ENCODE assay signal across 9 cellular contexts in genomic region chr9:86407022-86407421, GRCh38. TPM values are rescaled to one million over a fixed set of nuclear protein-coding genes. Genes with fewer than 3 reads are reported as not detected.
A peak's percentile ranks its signal among the peaks of the same experiment; 100 is the strongest.
DNase-seq lines count a peak whose midpoint lies in the region; ATAC-seq, FAIRE-seq and TF ChIP-seq lines count a peak whose summit lies in the region.
"Had no signal": no experiment of that assay in that cellular context is flagged by ENCODE, and none has a peak within 500 bp of the region (broad histone marks: within the 10 kb centered on the region; RNA-seq: fewer than 3 reads in every experiment).

No MANE protein-coding gene starts in this region.

- H3K27ac ChIP-seq in pancreas = peak overlapping the region; percentile 9 to 82 (median 42)

- no peaks in the 10 kb centered on the region for H3K27me3 ChIP-seq in pancreas

- no peaks in the 10 kb centered on the region for H3K9me3 ChIP-seq in pancreas

- intact Hi-C loops in pancreas (cut with DNase I) = no loop called here

- WGBS in pancreas, 2 donors = 12 to 15% methylated on average over 3 of the region's 3 CpGs

- peaks cover 0 to 5% of the 10 kb centered on the region in 2 donors for H3K4me1 Mint-ChIP-seq in stimulated activated naive B cell treated with anti-CD40 and anti-IgM and Interleukin-4, amounts not matched to agents 10 μg/mL and 1 μg/mL and 100 μg/mL, for 72 hours

- peaks cover 19 to 27% of the 10 kb centered on the region in 2 donors for H3K27me3 Mint-ChIP-seq in stimulated activated naive B cell treated with anti-CD40 and anti-IgM and Interleukin-4, amounts not matched to agents 10 μg/mL and 1 μg/mL and 100 μg/mL, for 72 hours
- H3K27me3 Mint-ChIP-seq: brain had no signal

- no peak overlapping the region for H3K27ac Mint-ChIP-seq in stimulated activated naive B cell treated with anti-CD40 and anti-IgM and Interleukin-4, amounts not matched to agents 10 μg/mL and 1 μg/mL and 100 μg/mL, for 72 hours

- no peaks in the 10 kb centered on the region for H3K36me3 Mint-ChIP-seq in stimulated activated naive B cell treated with anti-CD40 and anti-IgM and Interleukin-4, amounts not matched to agents 10 μg/mL and 1 μg/mL and 100 μg/mL, for 72 hours
- H3K36me3 Mint-ChIP-seq: brain had no signal

- DNase-seq in Daoy (ENCODE audit: low read depth) (peak; percentile 75), M059J (ENCODE audit: low read depth) (peak; percentile 84), epithelial cell of esophagus (ENCODE audit: low read depth) (peak; percentile 92), pancreas (peak; percentile 57 to 88 (median 82)), SKM-1 treated with dmso at 0.1 percent for 144 hours (lab: John Stamatoyannopoulos, UW; ENCODE audit: unreplicated experiment) (no peak), ecto neural progenitor cell (ENCODE audit: low spot score) (no peak)
- no peak for DNase-seq in stimulated activated naive B cell treated with anti-CD40 and anti-IgM and Interleukin-4, amounts not matched to agents 10 μg/mL and 1 μg/mL and 100 μg/mL, for 72 hours

- ATAC-seq in pancreas (peak; percentile 87 to 93 (median 91)), HG03095 (IDR thresholded peaks at IDR 0.05; ENCODE audit: unreplicated experiment) (no peak)
- ATAC-seq in stimulated activated naive B cell treated with anti-CD40 and anti-IgM and Interleukin-4, amounts not matched to agents 10 μg/mL and 1 μg/mL and 100 μg/mL, for 72 hours (replicated peaks) = no peak

- H3K4me1 ChIP-seq in pancreas = peaks cover 30 to 35% (median 32%) of the 10 kb centered on the region in 3 donors

- no peak overlapping the region for H3K4me3 ChIP-seq in epithelial cell of esophagus (ENCODE audit: low read length)
- H3K4me3 ChIP-seq in pancreas = no peak overlapping the region

- TF ChIP-seq CTCF in epithelial cell of esophagus (IDR thresholded peaks at IDR 0.05; ENCODE audit: insufficient read depth, low read depth, low read length, missing control alignments) = no peak
- TF ChIP-seq CTCF in pancreas (IDR thresholded peaks at IDR 0.05) = no peak

- no peaks in the 10 kb centered on the region for H3K9me3 Mint-ChIP-seq in stimulated activated naive B cell treated with anti-CD40 and anti-IgM and Interleukin-4, amounts not matched to agents 10 μg/mL and 1 μg/mL and 100 μg/mL, for 72 hours

- FAIRE-seq in pancreas (lab: Jason Lieb, UNC) = no peak

- no peak overlapping the region for H3K4me3 Mint-ChIP-seq in stimulated activated naive B cell treated with anti-CD40 and anti-IgM and Interleukin-4, amounts not matched to agents 10 μg/mL and 1 μg/mL and 100 μg/mL, for 72 hours
- H3K4me3 Mint-ChIP-seq: brain had no signal

- H3K36me3 ChIP-seq in pancreas = no peaks in the 10 kb centered on the region

RNA-seq across cellular contexts. Expression of gene TUT7, which starts 52.8 kb away (rescaled TPM):
- total RNA-seq in Daoy (2014; rRNA removed; shearing (Covaris generic)) = 17.4 and 26.6 TPM in 2 replicates
- total RNA-seq in M059J (2014; rRNA removed; shearing (Covaris generic)) = 15.4 and 21.3 TPM in 2 replicates
- total RNA-seq in pancreas = 10 to 100 TPM in 4 of 6 donors, 1 to 10 TPM in 2; 9.8 to 26.2 (median 13.5) TPM
- 10 to 100 TPM in 1 of 2 donors, 1 to 10 TPM in 1; 9.8 to 12.1 TPM for polyA plus RNA-seq in pancreas

Comparison
In these comparisons a context has a peak if more than half of its experiments do, and no peak if none do; other contexts are left out.
1. DNase-seq: peak in Daoy (single experiment), M059J (single experiment), epithelial cell of esophagus (single experiment) and pancreas (6 of 6); none in SKM-1 treated with dmso at 0.1 percent for 144 hours (single experiment), stimulated activated naive B cell treated with anti-CD40 and anti-IgM and Interleukin-4, amounts not matched to agents 10 μg/mL and 1 μg/mL and 100 μg/mL, for 72 hours (single experiment) and ecto neural progenitor cell (single experiment).
2. ATAC-seq: peak in pancreas (4 of 4); none in HG03095 (single experiment) and stimulated activated naive B cell treated with anti-CD40 and anti-IgM and Interleukin-4, amounts not matched to agents 10 μg/mL and 1 μg/mL and 100 μg/mL, for 72 hours (0 of 2).